Comparison of ENCODE assay signal across 9 cellular contexts in the genomic region with DNA sequence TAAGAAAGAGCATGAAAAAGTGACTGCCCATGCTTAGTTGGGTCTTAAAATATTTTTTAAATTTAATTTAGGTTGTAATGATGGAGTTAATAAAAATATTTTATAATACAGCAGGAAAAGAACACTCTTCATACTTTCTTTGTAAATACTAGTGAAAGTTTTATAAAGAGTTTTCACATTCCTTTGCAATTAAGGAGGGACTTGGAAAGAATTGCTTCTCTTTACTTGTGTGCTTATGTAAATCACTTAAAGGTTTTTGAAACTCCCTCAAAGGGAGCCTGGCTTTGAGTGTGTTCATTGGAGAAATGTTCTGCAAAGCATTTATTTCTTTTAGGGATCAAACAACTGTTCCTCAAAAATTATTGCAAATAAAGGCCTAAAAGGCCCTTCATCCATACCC. TPM values are rescaled to one million over a fixed set of nuclear protein-coding genes. Genes with fewer than 3 reads are reported as not detected.
"Had no signal": no experiment of that assay in that cellular context is flagged by ENCODE, and none has a peak within 500 bp of the region (broad histone marks: within the 10 kb centered on the region; RNA-seq: fewer than 3 reads in every experiment).

No MANE protein-coding gene starts in this region.

- ATAC-seq: GM12878 had no signal

- DNase-seq: GDM1, GF-D8 had no signal

- FAIRE-seq: G401.6, GM12878, GM12891, GM12892, GM18507, GM19239 had no signal

- H3K4me3 ChIP-seq: GM12878 had no signal

RNA-seq across cellular contexts. Expression of a gene that starts 11.6 kb away (rescaled TPM):
- total RNA-seq: G401 had no signal
